8 cellular contexts compared by ENCODE assay signal in the genomic region with DNA sequence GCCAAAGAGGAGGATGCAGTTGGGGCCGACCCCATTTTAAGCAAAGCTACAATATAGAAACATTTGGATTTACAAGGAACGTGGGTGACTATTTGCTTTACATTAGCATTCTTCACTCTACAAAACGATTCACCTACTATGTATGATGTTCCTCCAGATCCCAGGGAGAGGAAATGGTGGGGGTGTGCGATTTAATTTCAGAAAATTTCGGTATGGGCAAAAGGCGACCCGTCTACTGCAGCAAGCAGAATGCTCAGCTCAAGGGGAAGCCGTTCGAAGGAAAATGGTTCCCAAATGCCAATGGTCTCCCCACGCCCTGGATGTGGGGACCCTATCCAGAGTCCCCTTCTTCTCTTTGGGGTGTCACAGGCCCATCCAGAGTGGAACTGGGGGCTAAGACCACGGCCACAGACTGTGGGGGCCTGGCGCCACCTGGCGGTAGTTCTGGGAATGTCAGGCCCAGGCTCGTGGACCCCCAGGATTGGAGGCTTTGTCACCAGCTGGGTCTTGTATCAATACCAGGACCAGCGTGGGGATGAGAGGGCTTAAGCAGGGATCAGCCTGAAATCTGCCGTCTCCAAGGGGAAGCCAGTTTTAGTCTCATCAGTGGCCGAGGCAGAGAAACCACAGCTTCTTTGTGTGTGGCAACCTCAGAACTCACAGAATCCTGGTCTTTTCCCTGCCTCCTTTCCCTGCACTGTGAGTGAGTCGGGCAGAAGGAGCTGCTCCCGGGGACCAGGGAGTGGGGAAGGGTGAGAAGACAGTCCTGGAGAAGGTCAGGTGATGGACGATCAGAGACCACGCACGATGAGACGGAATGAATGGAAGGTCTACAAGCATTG. TPM values are rescaled to one million over a fixed set of nuclear protein-coding genes. Genes with fewer than 3 reads are reported as not detected.
DNase-seq lines count a peak whose midpoint lies in the region; ATAC-seq lines count a peak whose summit lies in the region.

No MANE protein-coding gene starts in this region.

- peak overlapping the region; percentile 68 for H3K4me3 ChIP-seq in SK-N-MC

- no peak overlapping the region for H3K9ac ChIP-seq in SK-N-MC (ENCODE audit: insufficient read length)

- peaks cover 17% of the 10 kb centered on the region for H3K27me3 Mint-ChIP-seq in activated naive CD8-positive, alpha-beta T cell treated with anti-CD3 and anti-CD28 coated beads, Interleukin-2, amount 10 ng/mL, durations not matched to agents 7 days and 5 days

- no peak overlapping the region for H3K27ac ChIP-seq in SK-N-MC

- DNase-seq in NCI-H1436 (lab: John Stamatoyannopoulos, UW) (peak; percentile 30), NCI-H1436 treated with DMSO at 0.1 percent for 48 hours (lab: John Stamatoyannopoulos, UW) (no peak), SK-N-MC (ENCODE audit: low read depth, low spot score) (no peak), hepatic stellate cell (ENCODE audit: low spot score) (peak; percentile 84)
- DNase-seq in activated naive CD8-positive, alpha-beta T cell treated with anti-CD3 and anti-CD28 coated beads, Interleukin-2, amount 10 ng/mL, durations not matched to agents 7 days and 5 days: peak; percentile 78
- peak; percentile 61 to 66 for DNase-seq in stimulated activated CD4-positive, alpha-beta T cell treated with anti-CD3 and anti-CD28 coated beads, Interleukin-2, amount 100 ng/mL, for 48 hours
- DNase-seq in NK-92 treated with Interleukin-12 subunit alpha and Interleukin-12 subunit beta, amount 100 ng/mL, for 24 hours (lab: John Stamatoyannopoulos, UW): no peak

- H3K9me3 ChIP-seq in SK-N-MC (ENCODE audit: low read depth, low read length): no peaks in the 10 kb centered on the region

- no peak overlapping the region for H3K27ac Mint-ChIP-seq in activated naive CD8-positive, alpha-beta T cell treated with anti-CD3 and anti-CD28 coated beads, Interleukin-2, amount 10 ng/mL, durations not matched to agents 7 days and 5 days

- ATAC-seq in activated naive CD8-positive, alpha-beta T cell treated with anti-CD3 and anti-CD28 coated beads, Interleukin-2, amount 10 ng/mL, durations not matched to agents 7 days and 5 days (ENCODE audit: low read depth): peak; percentile 62
- no peak for ATAC-seq in GM19397 (IDR thresholded peaks at IDR 0.05; ENCODE audit: unreplicated experiment)

- H3K9me3 Mint-ChIP-seq in activated naive CD8-positive, alpha-beta T cell treated with anti-CD3 and anti-CD28 coated beads, Interleukin-2, amount 10 ng/mL, durations not matched to agents 7 days and 5 days: no peaks in the 10 kb centered on the region

- H3K4me3 Mint-ChIP-seq in activated naive CD8-positive, alpha-beta T cell treated with anti-CD3 and anti-CD28 coated beads, Interleukin-2, amount 10 ng/mL, durations not matched to agents 7 days and 5 days: peak overlapping the region; percentile 11

- H3K36me3 ChIP-seq in SK-N-MC (ENCODE audit: insufficient read depth, low read length): no peaks in the 10 kb centered on the region

- peaks cover 4% of the 10 kb centered on the region for H3K4me1 Mint-ChIP-seq in activated naive CD8-positive, alpha-beta T cell treated with anti-CD3 and anti-CD28 coated beads, Interleukin-2, amount 10 ng/mL, durations not matched to agents 7 days and 5 days

- no peaks in the 10 kb centered on the region for H3K36me3 Mint-ChIP-seq in activated naive CD8-positive, alpha-beta T cell treated with anti-CD3 and anti-CD28 coated beads, Interleukin-2, amount 10 ng/mL, durations not matched to agents 7 days and 5 days

- POLR2A ChIA-PET in activated naive CD8-positive, alpha-beta T cell treated with anti-CD3 and anti-CD28 coated beads, Interleukin-2, amount 10 ng/mL, durations not matched to agents 7 days and 5 days (lab: Charles Lee): interaction anchor here (0.5 to 1.0 kb wide), 6 partner anchors 38 to 87 kb away, joined by 3 to 7 read pairs (median 3); a partner anchor contains a TSS

RNA-seq across cellular contexts. Expression of a gene that starts 8.3 kb away (rescaled TPM):
- not detected for total RNA-seq in activated naive CD8-positive, alpha-beta T cell treated with anti-CD3 and anti-CD28 coated beads, Interleukin-2, amount 10 ng/mL, durations not matched to agents 7 days and 5 days

Comparison
In these comparisons a context has a peak if more than half of its experiments do, and no peak if none do; other contexts are left out.
1. DNase-seq: peak in NCI-H1436 (single experiment), activated naive CD8-positive, alpha-beta T cell treated with anti-CD3 and anti-CD28 coated beads, Interleukin-2, amount 10 ng/mL, durations not matched to agents 7 days and 5 days (single experiment), hepatic stellate cell (single experiment) and stimulated activated CD4-positive, alpha-beta T cell treated with anti-CD3 and anti-CD28 coated beads, Interleukin-2, amount 100 ng/mL, for 48 hours (2 of 2); none in NCI-H1436 treated with DMSO at 0.1 percent for 48 hours (single experiment), SK-N-MC (single experiment) and NK-92 treated with Interleukin-12 subunit alpha and Interleukin-12 subunit beta, amount 100 ng/mL, for 24 hours (single experiment).